In the genomic region with DNA sequence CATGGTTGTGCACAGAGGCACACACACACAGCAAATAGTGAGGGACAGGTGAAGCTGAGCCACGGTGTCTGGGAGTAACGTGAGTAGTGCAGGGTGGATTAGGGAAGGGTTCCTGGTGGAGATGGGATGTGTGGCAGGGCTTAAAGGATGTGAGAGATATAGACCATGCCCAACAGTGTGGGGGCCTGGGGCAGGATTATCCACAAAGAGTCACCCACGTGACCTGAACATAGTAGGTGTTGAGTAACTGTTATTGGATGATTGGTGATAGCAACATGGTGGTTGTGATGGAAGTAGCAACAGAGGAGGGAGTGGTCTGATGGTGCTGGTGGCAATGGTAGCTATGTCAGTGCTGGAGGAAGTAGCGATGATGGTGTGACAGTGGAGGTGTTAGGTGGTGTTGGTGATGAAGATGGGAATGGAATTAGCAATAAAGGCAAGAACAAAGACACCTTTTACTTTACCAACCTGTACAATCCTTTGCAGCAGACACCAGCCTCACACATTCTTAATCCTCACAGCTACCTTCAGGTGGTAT, we compare ENCODE assay signal across 13 cellular contexts.
"Had no signal": no experiment of that assay in that cellular context is flagged by ENCODE, and none has a peak within 500 bp of the region (broad histone marks: within the 10 kb centered on the region; RNA-seq: fewer than 3 reads in every experiment).

No MANE protein-coding gene starts in this region.

- H3K36me3 Mint-ChIP-seq: naive thymus-derived CD8-positive, alpha-beta T cell had no signal

- H3K27me3 Mint-ChIP-seq: activated T-helper 17 cell treated with anti-CD3 and anti-CD28 coated beads, Interleukin-2, amount 50 U/mL, for 72 hours had no signal

- H3K27me3 ChIP-seq: adrenal gland, thyroid gland, vagina had no signal

- H3K4me1 Mint-ChIP-seq: activated T-helper 17 cell treated with anti-CD3 and anti-CD28 coated beads, Interleukin-2, amount 50 U/mL, for 72 hours; naive thymus-derived CD8-positive, alpha-beta T cell had no signal

- H3K4me3 Mint-ChIP-seq: activated naive CD4-positive, alpha-beta T cell treated with anti-CD3 and anti-CD28 coated beads for 36 hours; activated T-helper 17 cell treated with anti-CD3 and anti-CD28 coated beads, Interleukin-2, amount 50 U/mL, for 72 hours; endodermal cell; naive thymus-derived CD8-positive, alpha-beta T cell had no signal

- H3K27ac Mint-ChIP-seq: activated naive CD4-positive, alpha-beta T cell treated with anti-CD3 and anti-CD28 coated beads for 36 hours; activated T-helper 17 cell treated with anti-CD3 and anti-CD28 coated beads, Interleukin-2, amount 50 U/mL, for 72 hours had no signal

- H3K4me3 ChIP-seq: adrenal gland, mucosa of descending colon, skin epidermis, thyroid gland, vagina had no signal

- DNase-seq: activated CD4-positive, alpha-beta T cell treated with anti-CD3 and anti-CD28 coated beads for 4 hours; activated naive CD4-positive, alpha-beta T cell treated with anti-CD3 and anti-CD28 coated beads for 36 hours; endodermal cell; erythroblast; hypothalamus; mucosa of descending colon; naive thymus-derived CD8-positive, alpha-beta T cell; T-helper 9 cell had no signal

- H3K9me3 ChIP-seq: adrenal gland, mucosa of descending colon, thyroid gland, vagina had no signal

- H3K27ac ChIP-seq: adrenal gland, skin epidermis, vagina had no signal

- H3K36me3 ChIP-seq: adrenal gland, thyroid gland, vagina had no signal

- H3K9me3 Mint-ChIP-seq: activated naive CD4-positive, alpha-beta T cell treated with anti-CD3 and anti-CD28 coated beads for 36 hours; activated T-helper 17 cell treated with anti-CD3 and anti-CD28 coated beads, Interleukin-2, amount 50 U/mL, for 72 hours; naive thymus-derived CD8-positive, alpha-beta T cell had no signal

- ATAC-seq: activated T-helper 17 cell treated with anti-CD3 and anti-CD28 coated beads, Interleukin-2, amount 50 U/mL, for 72 hours; mucosa of descending colon; naive thymus-derived CD8-positive, alpha-beta T cell had no signal
